1 cellular context compared by ENCODE assay signal in the genomic region with DNA sequence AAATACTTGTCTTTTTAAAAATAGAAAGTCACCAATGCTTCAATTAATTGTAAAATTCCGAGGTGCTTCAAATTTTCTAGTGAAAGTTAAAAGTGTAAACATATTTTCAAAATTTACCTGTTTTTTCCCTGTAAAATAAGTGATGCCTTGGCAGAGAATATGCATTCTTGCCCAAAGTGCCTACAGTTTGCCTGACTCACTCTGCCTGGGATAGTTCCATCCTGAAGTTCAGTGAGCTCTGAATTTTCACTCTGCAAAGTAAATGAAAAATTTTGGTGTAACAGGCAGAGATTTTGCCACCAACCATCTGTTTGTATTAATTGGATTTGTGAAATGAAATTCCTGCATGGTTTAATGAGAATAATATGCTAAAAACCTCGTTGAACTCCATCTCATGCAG.
TF ChIP-seq lines count a peak whose summit lies in the region.

No MANE protein-coding gene starts in this region.

TF ChIP-seq in GM12878, 131 proteins besides CTCF, POLR2A, EP300 and RAD21 (continued from another document):
- TF ChIP-seq PKNOX1 (IDR thresholded peaks at IDR 0.05): no peak
- TF ChIP-seq, protein P1, sequence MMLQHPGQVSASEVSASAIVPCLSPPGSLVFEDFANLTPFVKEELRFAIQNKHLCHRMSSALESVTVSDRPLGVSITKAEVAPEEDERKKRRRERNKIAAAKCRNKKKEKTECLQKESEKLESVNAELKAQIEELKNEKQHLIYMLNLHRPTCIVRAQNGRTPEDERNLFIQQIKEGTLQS (IDR thresholded peaks at IDR 0.05; ENCODE audit: borderline replicate concordance, extremely low read depth, low read depth, low read length): no peak
- no peak for TF ChIP-seq ZBTB40 (IDR thresholded peaks at IDR 0.05; ENCODE audit: borderline replicate concordance)
- no peak for TF ChIP-seq STAT1 (conservative IDR thresholded peaks at IDR 0.05)
